1 cellular context compared by ENCODE assay signal in the genomic region with DNA sequence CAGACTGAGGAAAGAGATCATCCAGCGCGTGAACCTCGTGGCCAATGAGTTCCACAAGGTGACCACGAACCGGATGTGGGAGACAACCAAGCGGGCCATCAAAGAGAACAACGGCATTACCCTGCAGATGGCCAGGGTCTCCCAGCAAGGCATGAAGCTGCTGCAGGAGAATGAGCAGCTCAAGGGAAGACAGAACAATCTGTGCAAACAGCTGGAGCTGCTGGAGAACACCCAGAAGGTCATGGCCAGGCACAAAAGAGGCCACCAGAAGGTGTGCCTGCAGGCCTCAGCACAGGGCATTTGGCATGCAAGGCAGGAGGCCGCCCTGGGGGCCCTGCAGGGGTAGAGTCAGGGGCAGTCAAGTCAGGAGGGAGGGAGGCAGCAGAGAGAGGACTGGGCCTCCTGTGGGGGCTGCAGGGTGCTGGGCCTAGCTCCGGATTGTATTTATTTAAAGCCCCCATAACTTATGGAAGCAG.
TF ChIP-seq lines count a peak whose summit lies in the region.

No MANE protein-coding gene starts in this region.

TF ChIP-seq in HepG2, 621 proteins besides CTCF, POLR2A, EP300 and RAD21 (continued from another document):
- no peak for TF ChIP-seq NONO (IDR thresholded peaks at IDR 0.05)
- no peak for TF ChIP-seq NONO (CRISPR knock-in tag; conservative IDR thresholded peaks at IDR 0.05)
- TF ChIP-seq, protein P1, sequence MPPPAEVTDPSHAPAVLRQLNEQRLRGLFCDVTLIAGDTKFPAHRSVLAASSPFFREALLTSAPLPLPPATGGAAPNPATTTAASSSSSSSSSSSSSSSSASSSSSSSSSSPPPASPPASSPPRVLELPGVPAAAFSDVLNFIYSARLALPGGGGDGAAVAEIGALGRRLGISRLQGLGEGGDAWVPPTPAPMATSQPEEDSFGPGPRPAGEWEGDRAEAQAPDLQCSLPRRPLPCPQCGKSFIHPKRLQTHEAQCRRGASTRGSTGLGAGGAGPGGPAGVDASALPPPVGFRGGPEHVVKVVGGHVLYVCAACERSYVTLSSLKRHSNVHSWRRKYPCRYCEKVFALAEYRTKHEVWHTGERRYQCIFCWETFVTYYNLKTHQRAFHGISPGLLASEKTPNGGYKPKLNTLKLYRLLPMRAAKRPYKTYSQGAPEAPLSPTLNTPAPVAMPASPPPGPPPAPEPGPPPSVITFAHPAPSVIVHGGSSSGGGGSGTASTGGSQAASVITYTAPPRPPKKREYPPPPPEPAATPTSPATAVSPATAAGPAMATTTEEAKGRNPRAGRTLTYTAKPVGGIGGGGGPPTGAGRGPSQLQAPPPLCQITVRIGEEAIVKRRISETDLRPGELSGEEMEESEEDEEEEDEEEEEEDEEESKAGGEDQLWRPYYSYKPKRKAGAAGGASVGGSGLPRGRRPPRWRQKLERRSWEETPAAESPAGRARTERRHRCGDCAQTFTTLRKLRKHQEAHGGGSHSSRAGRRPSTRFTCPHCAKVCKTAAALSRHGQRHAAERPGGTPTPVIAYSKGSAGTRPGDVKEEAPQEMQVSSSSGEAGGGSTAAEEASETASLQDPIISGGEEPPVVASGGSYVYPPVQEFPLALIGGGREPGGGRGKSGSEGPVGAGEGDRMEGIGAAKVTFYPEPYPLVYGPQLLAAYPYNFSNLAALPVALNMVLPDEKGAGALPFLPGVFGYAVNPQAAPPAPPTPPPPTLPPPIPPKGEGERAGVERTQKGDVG (CRISPR knock-in tag; IDR thresholded peaks at IDR 0.05; ENCODE audit: borderline replicate concordance), result no peak
- 0 out of 2 replicates have a peak, but pooled peaks have one; percentile 55 for TF ChIP-seq KDM4B (CRISPR knock-in tag; IDR thresholded peaks at IDR 0.05)
- TF ChIP-seq KLF9 (CRISPR knock-in tag; IDR thresholded peaks at IDR 0.05; ENCODE audit: low read depth), result no peak
- 0 out of 4 replicates have a peak, but pooled peaks have one; percentile 21 to 39 for TF ChIP-seq NR2F1 (CRISPR knock-in tag; IDR thresholded peaks at IDR 0.05)
- no peak for TF ChIP-seq POLR2AphosphoS2 (IDR thresholded peaks at IDR 0.05; ENCODE audit: low read depth, low read length)
- TF ChIP-seq RXRA (CRISPR knock-in tag; IDR thresholded peaks at IDR 0.05), result 0 out of 2 replicates have a peak, but pooled peaks have one; percentile 40
- peak; percentile 54 for TF ChIP-seq PAXIP1 (CRISPR knock-in tag; conservative IDR thresholded peaks at IDR 0.05)
- TF ChIP-seq BHLHE40 (IDR thresholded peaks at IDR 0.05; ENCODE audit: low read length), result no peak; the same call in 1 of the 2 replicates
- TF ChIP-seq, protein P2, sequence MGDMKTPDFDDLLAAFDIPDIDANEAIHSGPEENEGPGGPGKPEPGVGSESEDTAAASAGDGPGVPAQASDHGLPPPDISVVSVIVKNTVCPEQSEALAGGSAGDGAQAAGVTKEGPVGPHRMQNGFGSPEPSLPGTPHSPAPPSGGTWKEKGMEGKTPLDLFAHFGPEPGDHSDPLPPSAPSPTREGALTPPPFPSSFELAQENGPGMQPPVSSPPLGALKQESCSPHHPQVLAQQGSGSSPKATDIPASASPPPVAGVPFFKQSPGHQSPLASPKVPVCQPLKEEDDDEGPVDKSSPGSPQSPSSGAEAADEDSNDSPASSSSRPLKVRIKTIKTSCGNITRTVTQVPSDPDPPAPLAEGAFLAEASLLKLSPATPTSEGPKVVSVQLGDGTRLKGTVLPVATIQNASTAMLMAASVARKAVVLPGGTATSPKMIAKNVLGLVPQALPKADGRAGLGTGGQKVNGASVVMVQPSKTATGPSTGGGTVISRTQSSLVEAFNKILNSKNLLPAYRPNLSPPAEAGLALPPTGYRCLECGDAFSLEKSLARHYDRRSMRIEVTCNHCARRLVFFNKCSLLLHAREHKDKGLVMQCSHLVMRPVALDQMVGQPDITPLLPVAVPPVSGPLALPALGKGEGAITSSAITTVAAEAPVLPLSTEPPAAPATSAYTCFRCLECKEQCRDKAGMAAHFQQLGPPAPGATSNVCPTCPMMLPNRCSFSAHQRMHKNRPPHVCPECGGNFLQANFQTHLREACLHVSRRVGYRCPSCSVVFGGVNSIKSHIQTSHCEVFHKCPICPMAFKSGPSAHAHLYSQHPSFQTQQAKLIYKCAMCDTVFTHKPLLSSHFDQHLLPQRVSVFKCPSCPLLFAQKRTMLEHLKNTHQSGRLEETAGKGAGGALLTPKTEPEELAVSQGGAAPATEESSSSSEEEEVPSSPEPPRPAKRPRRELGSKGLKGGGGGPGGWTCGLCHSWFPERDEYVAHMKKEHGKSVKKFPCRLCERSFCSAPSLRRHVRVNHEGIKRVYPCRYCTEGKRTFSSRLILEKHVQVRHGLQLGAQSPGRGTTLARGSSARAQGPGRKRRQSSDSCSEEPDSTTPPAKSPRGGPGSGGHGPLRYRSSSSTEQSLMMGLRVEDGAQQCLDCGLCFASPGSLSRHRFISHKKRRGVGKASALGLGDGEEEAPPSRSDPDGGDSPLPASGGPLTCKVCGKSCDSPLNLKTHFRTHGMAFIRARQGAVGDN (CRISPR knock-in tag; IDR thresholded peaks at IDR 0.05), result peak; percentile 63
- 0 out of 2 replicates have a peak, but pooled peaks have one; percentile 27 for TF ChIP-seq ARID5B (CRISPR knock-in tag; IDR thresholded peaks at IDR 0.05)
- TF ChIP-seq SOX6 (IDR thresholded peaks at IDR 0.05), result no peak
- TF ChIP-seq SOX6 (CRISPR knock-in tag; IDR thresholded peaks at IDR 0.05), result peak; percentile 54
- peak; percentile 66 for TF ChIP-seq ZFX (CRISPR knock-in tag; IDR thresholded peaks at IDR 0.05; ENCODE audit: low read depth)
- no peak for TF ChIP-seq ASH2L (IDR thresholded peaks at IDR 0.05; ENCODE audit: insufficient read length, low read depth, low read length)
